In the genomic region with DNA sequence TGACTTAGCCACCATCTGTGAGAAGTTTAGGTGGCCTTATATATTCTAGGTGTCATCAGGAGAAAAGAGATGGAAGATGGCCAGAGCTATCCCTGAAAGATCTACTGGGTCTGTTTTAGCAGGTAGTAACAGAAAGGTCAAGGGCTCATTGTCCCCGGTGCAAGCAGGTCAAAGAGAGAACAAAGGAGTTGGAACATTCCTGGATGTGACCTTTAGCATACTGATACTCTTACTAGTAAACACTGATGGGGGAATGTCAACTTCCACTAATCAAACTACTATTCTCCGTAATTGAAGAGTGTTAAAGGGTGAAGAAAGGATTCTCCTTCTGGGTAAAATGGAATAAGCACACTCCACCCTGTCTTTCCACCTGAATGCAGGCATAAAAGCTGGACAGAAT, we compare ENCODE assay signal across 2 cellular contexts.
TF ChIP-seq lines count a peak whose summit lies in the region.

No MANE protein-coding gene starts in this region.

TF ChIP-seq in HepG2, 621 proteins besides CTCF, POLR2A, EP300 and RAD21 (continues in another document):
- TF ChIP-seq, protein P1, sequence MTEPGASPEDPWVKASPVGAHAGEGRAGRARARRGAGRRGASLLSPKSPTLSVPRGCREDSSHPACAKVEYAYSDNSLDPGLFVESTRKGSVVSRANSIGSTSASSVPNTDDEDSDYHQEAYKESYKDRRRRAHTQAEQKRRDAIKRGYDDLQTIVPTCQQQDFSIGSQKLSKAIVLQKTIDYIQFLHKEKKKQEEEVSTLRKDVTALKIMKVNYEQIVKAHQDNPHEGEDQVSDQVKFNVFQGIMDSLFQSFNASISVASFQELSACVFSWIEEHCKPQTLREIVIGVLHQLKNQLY (CRISPR knock-in tag; IDR thresholded peaks at IDR 0.05) = no peak
- TF ChIP-seq FOXK2 (IDR thresholded peaks at IDR 0.05) = 0 out of 2 replicates have a peak, but pooled peaks have one; percentile 14
- no peak for TF ChIP-seq ARHGAP35 (CRISPR knock-in tag; IDR thresholded peaks at IDR 0.05; ENCODE audit: borderline replicate concordance)
- peak; percentile 80 for TF ChIP-seq TBL1XR1 (IDR thresholded peaks at IDR 0.05; ENCODE audit: borderline replicate concordance, low read length, partially characterized antibody)
- no peak for TF ChIP-seq NCOA5 (CRISPR knock-in tag; IDR thresholded peaks at IDR 0.05)
- peak; percentile 66 for TF ChIP-seq FOXA3 (CRISPR knock-in tag; IDR thresholded peaks at IDR 0.05)
- peak; percentile 80 for TF ChIP-seq HDAC2 (CRISPR knock-in tag; IDR thresholded peaks at IDR 0.05)
- peak; percentile 93 for TF ChIP-seq PPARG (CRISPR knock-in tag; conservative IDR thresholded peaks at IDR 0.05)
- no peak for TF ChIP-seq ZNF251 (CRISPR knock-in tag; IDR thresholded peaks at IDR 0.05)
- no peak for TF ChIP-seq ZNF766 (CRISPR knock-in tag; IDR thresholded peaks at IDR 0.05; ENCODE audit: borderline replicate concordance)
- TF ChIP-seq TEAD3 (CRISPR knock-in tag; optimal IDR thresholded peaks at IDR 0.05; ENCODE audit: borderline replicate concordance) = peak; percentile 99
- TF ChIP-seq, protein P2, sequence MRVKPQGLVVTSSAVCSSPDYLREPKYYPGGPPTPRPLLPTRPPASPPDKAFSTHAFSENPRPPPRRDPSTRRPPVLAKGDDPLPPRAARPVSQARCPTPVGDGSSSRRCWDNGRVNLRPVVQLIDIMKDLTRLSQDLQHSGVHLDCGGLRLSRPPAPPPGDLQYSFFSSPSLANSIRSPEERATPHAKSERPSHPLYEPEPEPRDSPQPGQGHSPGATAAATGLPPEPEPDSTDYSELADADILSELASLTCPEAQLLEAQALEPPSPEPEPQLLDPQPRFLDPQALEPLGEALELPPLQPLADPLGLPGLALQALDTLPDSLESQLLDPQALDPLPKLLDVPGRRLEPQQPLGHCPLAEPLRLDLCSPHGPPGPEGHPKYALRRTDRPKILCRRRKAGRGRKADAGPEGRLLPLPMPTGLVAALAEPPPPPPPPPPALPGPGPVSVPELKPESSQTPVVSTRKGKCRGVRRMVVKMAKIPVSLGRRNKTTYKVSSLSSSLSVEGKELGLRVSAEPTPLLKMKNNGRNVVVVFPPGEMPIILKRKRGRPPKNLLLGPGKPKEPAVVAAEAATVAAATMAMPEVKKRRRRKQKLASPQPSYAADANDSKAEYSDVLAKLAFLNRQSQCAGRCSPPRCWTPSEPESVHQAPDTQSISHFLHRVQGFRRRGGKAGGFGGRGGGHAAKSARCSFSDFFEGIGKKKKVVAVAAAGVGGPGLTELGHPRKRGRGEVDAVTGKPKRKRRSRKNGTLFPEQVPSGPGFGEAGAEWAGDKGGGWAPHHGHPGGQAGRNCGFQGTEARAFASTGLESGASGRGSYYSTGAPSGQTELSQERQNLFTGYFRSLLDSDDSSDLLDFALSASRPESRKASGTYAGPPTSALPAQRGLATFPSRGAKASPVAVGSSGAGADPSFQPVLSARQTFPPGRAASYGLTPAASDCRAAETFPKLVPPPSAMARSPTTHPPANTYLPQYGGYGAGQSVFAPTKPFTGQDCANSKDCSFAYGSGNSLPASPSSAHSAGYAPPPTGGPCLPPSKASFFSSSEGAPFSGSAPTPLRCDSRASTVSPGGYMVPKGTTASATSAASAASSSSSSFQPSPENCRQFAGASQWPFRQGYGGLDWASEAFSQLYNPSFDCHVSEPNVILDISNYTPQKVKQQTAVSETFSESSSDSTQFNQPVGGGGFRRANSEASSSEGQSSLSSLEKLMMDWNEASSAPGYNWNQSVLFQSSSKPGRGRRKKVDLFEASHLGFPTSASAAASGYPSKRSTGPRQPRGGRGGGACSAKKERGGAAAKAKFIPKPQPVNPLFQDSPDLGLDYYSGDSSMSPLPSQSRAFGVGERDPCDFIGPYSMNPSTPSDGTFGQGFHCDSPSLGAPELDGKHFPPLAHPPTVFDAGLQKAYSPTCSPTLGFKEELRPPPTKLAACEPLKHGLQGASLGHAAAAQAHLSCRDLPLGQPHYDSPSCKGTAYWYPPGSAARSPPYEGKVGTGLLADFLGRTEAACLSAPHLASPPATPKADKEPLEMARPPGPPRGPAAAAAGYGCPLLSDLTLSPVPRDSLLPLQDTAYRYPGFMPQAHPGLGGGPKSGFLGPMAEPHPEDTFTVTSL (CRISPR knock-in tag; IDR thresholded peaks at IDR 0.05; ENCODE audit: borderline replicate concordance) = peak; percentile 67; the same call in 1 of the 2 replicates
- 0 out of 2 replicates have a peak, but pooled peaks have one; percentile 42 for TF ChIP-seq ESRRA (CRISPR knock-in tag; IDR thresholded peaks at IDR 0.05; ENCODE audit: low read depth)
- no peak for TF ChIP-seq ZNF20 (CRISPR knock-in tag; IDR thresholded peaks at IDR 0.05)
- TF ChIP-seq HNF4A (CRISPR knock-in tag; IDR thresholded peaks at IDR 0.05) = peak; percentile 74
- peak; percentile 90 for TF ChIP-seq TCF7 (IDR thresholded peaks at IDR 0.05; ENCODE audit: low read depth)
- TF ChIP-seq, protein P3, sequence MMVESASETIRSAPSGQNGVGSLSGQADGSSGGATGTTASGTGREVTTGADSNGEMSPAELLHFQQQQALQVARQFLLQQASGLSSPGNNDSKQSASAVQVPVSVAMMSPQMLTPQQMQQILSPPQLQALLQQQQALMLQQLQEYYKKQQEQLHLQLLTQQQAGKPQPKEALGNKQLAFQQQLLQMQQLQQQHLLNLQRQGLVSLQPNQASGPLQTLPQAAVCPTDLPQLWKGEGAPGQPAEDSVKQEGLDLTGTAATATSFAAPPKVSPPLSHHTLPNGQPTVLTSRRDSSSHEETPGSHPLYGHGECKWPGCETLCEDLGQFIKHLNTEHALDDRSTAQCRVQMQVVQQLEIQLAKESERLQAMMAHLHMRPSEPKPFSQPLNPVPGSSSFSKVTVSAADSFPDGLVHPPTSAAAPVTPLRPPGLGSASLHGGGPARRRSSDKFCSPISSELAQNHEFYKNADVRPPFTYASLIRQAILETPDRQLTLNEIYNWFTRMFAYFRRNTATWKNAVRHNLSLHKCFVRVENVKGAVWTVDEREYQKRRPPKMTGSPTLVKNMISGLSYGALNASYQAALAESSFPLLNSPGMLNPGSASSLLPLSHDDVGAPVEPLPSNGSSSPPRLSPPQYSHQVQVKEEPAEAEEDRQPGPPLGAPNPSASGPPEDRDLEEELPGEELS (CRISPR knock-in tag; IDR thresholded peaks at IDR 0.05) = peak; percentile 68
- peak; percentile 98 for TF ChIP-seq SOX13 (IDR thresholded peaks at IDR 0.05)
- TF ChIP-seq SOX13 (CRISPR knock-in tag; conservative IDR thresholded peaks at IDR 0.05 in 1 of 2, IDR thresholded peaks at IDR 0.05 in 1 of 2) = peak in 1 of 2 experiments; percentile 100; a peak in 2 of 4 replicates
- TF ChIP-seq SRSF4 (IDR thresholded peaks at IDR 0.05; ENCODE audit: low read depth, low read length, poor library complexity, severe bottlenecking) = no peak
- TF ChIP-seq MIXL1 (CRISPR knock-in tag; IDR thresholded peaks at IDR 0.05) = 0 out of 2 replicates have a peak, but pooled peaks have one; percentile 49

TF ChIP-seq in H1, 55 proteins besides CTCF, POLR2A, EP300 and RAD21:
- TF ChIP-seq TEAD4 (IDR thresholded peaks at IDR 0.05; ENCODE audit: low read depth, low read length) (0 out of 2 replicates have a peak, but pooled peaks have one; percentile 38), SIX5 (IDR thresholded peaks at IDR 0.05; ENCODE audit: low read depth, low read length) (no peak)
